Comparison of ENCODE assay signal across 12 cellular contexts in genomic region chr2:112834379-112835014, GRCh38. TPM values are rescaled to one million over a fixed set of nuclear protein-coding genes. Genes with fewer than 3 reads are reported as not detected.
A peak's percentile ranks its signal among the peaks of the same experiment; 100 is the strongest.
DNase-seq lines count a peak whose midpoint lies in the region; ATAC-seq and TF ChIP-seq lines count a peak whose summit lies in the region.
"Had no signal": no experiment of that assay in that cellular context is flagged by ENCODE, and none has a peak within 500 bp of the region (broad histone marks: within the 10 kb centered on the region; RNA-seq: fewer than 3 reads in every experiment).

No MANE protein-coding gene starts in this region.

- ATAC-seq in left colon: peak; percentile 98
- ATAC-seq in HG03039 (IDR thresholded peaks at IDR 0.05; ENCODE audit: unreplicated experiment): no peak
- ATAC-seq in HG02571 (IDR thresholded peaks at IDR 0.05; ENCODE audit: unreplicated experiment): no peak
- ATAC-seq: activated CD8-positive, alpha-beta T cell treated with anti-CD3 and anti-CD28 coated beads for 36 hours had no signal

- DNase-seq in DMS53 (lab: John Stamatoyannopoulos, UW): peak; percentile 26
- no peak for DNase-seq in DMS53 treated with DMSO at 0.1 percent for 48 hours (lab: John Stamatoyannopoulos, UW; ENCODE audit: unreplicated experiment)
- peak; percentile 44 for DNase-seq in amniotic epithelial cell (ENCODE audit: low read depth)
- DNase-seq in left colon: peak; percentile 89 to 92
- no peak for DNase-seq in type B pancreatic cell (ENCODE audit: extremely low spot score, unreplicated experiment)
- DNase-seq in stimulated activated CD4-positive, alpha-beta T cell treated with anti-CD3 and anti-CD28 coated beads, Interleukin-2, amount 100 ng/mL, for 48 hours: no peak
- DNase-seq: activated CD8-positive, alpha-beta T cell treated with anti-CD3 and anti-CD28 coated beads for 36 hours; HFFc6; NCI-H1436 treated with DMSO at 0.1 percent for 48 hours; SHP77 had no signal

- intact Hi-C loops in left colon (cut with DNase I, micrococcal nuclease): no loop called here

- peak overlapping the region; percentile 5 for H3K27ac Mint-ChIP-seq in type B pancreatic cell
- H3K27ac Mint-ChIP-seq: activated CD8-positive, alpha-beta T cell treated with anti-CD3 and anti-CD28 coated beads for 36 hours; HFFc6 had no signal

- TF ChIP-seq CTCF in type B pancreatic cell (conservative IDR thresholded peaks at IDR 0.05): no peak

- no peaks in the 10 kb centered on the region for H3K9me3 Mint-ChIP-seq in type B pancreatic cell
- H3K9me3 Mint-ChIP-seq: activated CD8-positive, alpha-beta T cell treated with anti-CD3 and anti-CD28 coated beads for 36 hours; HFFc6 had no signal

- H3K27me3 Mint-ChIP-seq in type B pancreatic cell: peaks cover 13% of the 10 kb centered on the region

- no peaks in the 10 kb centered on the region for H3K36me3 Mint-ChIP-seq in type B pancreatic cell

- H3K4me1 Mint-ChIP-seq in type B pancreatic cell (ENCODE audit: unreplicated experiment): peaks cover 22% of the 10 kb centered on the region

- peak overlapping the region; percentile 10 for H3K4me3 Mint-ChIP-seq in type B pancreatic cell
- H3K4me3 Mint-ChIP-seq: activated CD8-positive, alpha-beta T cell treated with anti-CD3 and anti-CD28 coated beads for 36 hours; HFFc6 had no signal

RNA-seq across cellular contexts. Expression of gene IL1B, which starts 2.1 kb away (rescaled TPM):
- total RNA-seq in left colon (1 to 10 TPM; 4.2 to 7.3 TPM), type B pancreatic cell (ENCODE audit: low replicate concordance) (0.46 and 0.76 TPM in 2 replicates)
- total RNA-seq: activated CD8-positive, alpha-beta T cell treated with anti-CD3 and anti-CD28 coated beads for 36 hours had no signal

RNA-seq across cellular contexts. Expression of gene IL1A, which starts 50.2 kb away (rescaled TPM):
- total RNA-seq in left colon (under 1 TPM; 0.12 to 0.17 TPM), type B pancreatic cell (ENCODE audit: low replicate concordance) (0.60 and 1.6 TPM in 2 replicates)

Comparison
In these comparisons a context has a peak if more than half of its experiments do, and no peak if none do; other contexts are left out.
1. DNase-seq: peak in DMS53 (single experiment), amniotic epithelial cell (single experiment) and left colon (2 of 2); none in DMS53 treated with DMSO at 0.1 percent for 48 hours (single experiment), type B pancreatic cell (single experiment) and stimulated activated CD4-positive, alpha-beta T cell treated with anti-CD3 and anti-CD28 coated beads, Interleukin-2, amount 100 ng/mL, for 48 hours (0 of 2).